Comparison of ENCODE assay signal across 1 cellular context in genomic region chr17:40242774-40243173, GRCh38.
A peak's percentile ranks its signal among the peaks of the same experiment; 100 is the strongest.
TF ChIP-seq lines count a peak whose summit lies in the region.

No MANE protein-coding gene starts in this region.

TF ChIP-seq in HEK293, 187 proteins besides CTCF, POLR2A, EP300 and RAD21:
- TF ChIP-seq PRDM6 (tag by site-specific recombination; IDR thresholded peaks at IDR 0.05) (peak; percentile 82), ZNF629 (tag by site-specific recombination; IDR thresholded peaks at IDR 0.05) (peak; percentile 52; the same call in 1 of the 2 replicates), ZBTB11 (tag by site-specific recombination; conservative IDR thresholded peaks at IDR 0.05; ENCODE audit: low read depth) (no peak), ZSCAN23 (tag by site-specific recombination; IDR thresholded peaks at IDR 0.05) (no peak), OSR2 (tag by site-specific recombination; IDR thresholded peaks at IDR 0.05) (peak; percentile 75)
